ENCODE assay signal across 12 cellular contexts in genomic region chr15:73284073-73284472, GRCh38.
DNase-seq lines count a peak whose midpoint lies in the region; ATAC-seq, FAIRE-seq and TF ChIP-seq lines count a peak whose summit lies in the region.
"Had no signal": no experiment of that assay in that cellular context is flagged by ENCODE, and none has a peak within 500 bp of the region (broad histone marks: within the 10 kb centered on the region; RNA-seq: fewer than 3 reads in every experiment).

No MANE protein-coding gene starts in this region.

- no peak overlapping the region for H3K27ac ChIP-seq in astrocyte (ENCODE audit: low read depth, low read length)

- no peak for FAIRE-seq in astrocyte (lab: Jason Lieb, UNC)
- FAIRE-seq: H1 had no signal

- no peak overlapping the region for H2AFZ ChIP-seq in astrocyte (ENCODE audit: low read depth, low read length)

- no peak overlapping the region for H3K4me2 ChIP-seq in astrocyte (ENCODE audit: low read length)

- no peaks in the 10 kb centered on the region for H3K79me2 ChIP-seq in astrocyte (ENCODE audit: insufficient read depth, low read length)

- no peak for ATAC-seq in GM19328 (IDR thresholded peaks at IDR 0.05; ENCODE audit: unreplicated experiment)
- ATAC-seq: left colon; stimulated activated naive B cell treated with anti-CD40 and anti-IgM and Interleukin-4, amounts not matched to agents 10 μg/mL and 1 μg/mL and 100 μg/mL, for 72 hours had no signal

- no peaks in the 10 kb centered on the region for H3K36me3 ChIP-seq in astrocyte (ENCODE audit: insufficient read depth, low read length)

- H3K36me3 Mint-ChIP-seq in astrocyte (ENCODE audit: low read depth, unreplicated experiment) = peaks cover 1% of the 10 kb centered on the region
- peaks cover 40% of the 10 kb centered on the region for H3K36me3 Mint-ChIP-seq in mesothelial cell of epicardium
- H3K36me3 Mint-ChIP-seq: stimulated activated naive B cell treated with anti-CD40 and anti-IgM and Interleukin-4, amounts not matched to agents 10 μg/mL and 1 μg/mL and 100 μg/mL, for 72 hours had no signal

- no peaks in the 10 kb centered on the region for H3K9me3 Mint-ChIP-seq in astrocyte (ENCODE audit: unreplicated experiment)
- no peaks in the 10 kb centered on the region for H3K9me3 Mint-ChIP-seq in mesothelial cell of epicardium
- H3K9me3 Mint-ChIP-seq: stimulated activated naive B cell treated with anti-CD40 and anti-IgM and Interleukin-4, amounts not matched to agents 10 μg/mL and 1 μg/mL and 100 μg/mL, for 72 hours had no signal

- no peak overlapping the region for H3K27ac Mint-ChIP-seq in astrocyte (ENCODE audit: unreplicated experiment)
- no peak overlapping the region for H3K27ac Mint-ChIP-seq in mesothelial cell of epicardium
- H3K27ac Mint-ChIP-seq: stimulated activated naive B cell treated with anti-CD40 and anti-IgM and Interleukin-4, amounts not matched to agents 10 μg/mL and 1 μg/mL and 100 μg/mL, for 72 hours had no signal

- H3K4me1 Mint-ChIP-seq in astrocyte (ENCODE audit: low read depth, unreplicated experiment) (peaks cover 23% of the 10 kb centered on the region), mesothelial cell of epicardium (no peaks in the 10 kb centered on the region)

- DNase-seq in EH (ENCODE audit: low read depth) (peak; percentile 28), M059J (ENCODE audit: low read depth) (peak; percentile 36), astrocyte (ENCODE audit: low read depth) (peak; percentile 9), mesothelial cell of epicardium (ENCODE audit: low spot score in 2 of 2, unreplicated experiment in 2 of 2) (no peak), GM19238 (ENCODE audit: insufficient read length, low spot score) (no peak), NCI-H446 (lab: John Stamatoyannopoulos, UW) (no peak), NCI-H2227 treated with DMSO at 0.1 percent for 48 hours (lab: John Stamatoyannopoulos, UW) (no peak)
- DNase-seq: cortex of kidney; left colon; stimulated activated naive B cell treated with anti-CD40 and anti-IgM and Interleukin-4, amounts not matched to agents 10 μg/mL and 1 μg/mL and 100 μg/mL, for 72 hours had no signal

- no peak for TF ChIP-seq CTCF in astrocyte (IDR thresholded peaks at IDR 0.05; ENCODE audit: insufficient read depth, low read depth, low read length)
- peak; percentile 20 for TF ChIP-seq CTCF in mesothelial cell of epicardium (IDR thresholded peaks at IDR 0.05; ENCODE audit: unreplicated experiment)

- H3K27me3 ChIP-seq in astrocyte (ENCODE audit: insufficient read depth, low read length) = no peaks in the 10 kb centered on the region

- H4K20me1 ChIP-seq in astrocyte (ENCODE audit: insufficient read depth, low read length) = no peaks in the 10 kb centered on the region

- H3K9me3 ChIP-seq in astrocyte (ENCODE audit: insufficient read depth, low read depth, low read length) = no peaks in the 10 kb centered on the region

- H3K9ac ChIP-seq in astrocyte (ENCODE audit: low read length) = no peak overlapping the region

- no peaks in the 10 kb centered on the region for H3K27me3 Mint-ChIP-seq in astrocyte (ENCODE audit: low read depth, unreplicated experiment)
- no peaks in the 10 kb centered on the region for H3K27me3 Mint-ChIP-seq in mesothelial cell of epicardium (ENCODE audit: low read depth)

- no peaks in the 10 kb centered on the region for H3K4me1 ChIP-seq in astrocyte (ENCODE audit: insufficient read depth, low read length)

- H3K4me3 Mint-ChIP-seq in astrocyte (ENCODE audit: unreplicated experiment) (no peak overlapping the region), mesothelial cell of epicardium (no peak overlapping the region)
- H3K4me3 Mint-ChIP-seq: stimulated activated naive B cell treated with anti-CD40 and anti-IgM and Interleukin-4, amounts not matched to agents 10 μg/mL and 1 μg/mL and 100 μg/mL, for 72 hours had no signal

- no peak overlapping the region for H3K4me3 ChIP-seq in astrocyte (ENCODE audit: insufficient read depth, low read depth, low read length)

Comparison
In these comparisons a context has a peak if more than half of its experiments do, and no peak if none do; other contexts are left out.
1. DNase-seq: peak in EH (single experiment), M059J (single experiment) and astrocyte (single experiment); none in mesothelial cell of epicardium (0 of 2), GM19238 (single experiment), NCI-H446 (0 of 2) and NCI-H2227 treated with DMSO at 0.1 percent for 48 hours (single experiment).